ENCODE assay signal across 16 cellular contexts in the genomic region with DNA sequence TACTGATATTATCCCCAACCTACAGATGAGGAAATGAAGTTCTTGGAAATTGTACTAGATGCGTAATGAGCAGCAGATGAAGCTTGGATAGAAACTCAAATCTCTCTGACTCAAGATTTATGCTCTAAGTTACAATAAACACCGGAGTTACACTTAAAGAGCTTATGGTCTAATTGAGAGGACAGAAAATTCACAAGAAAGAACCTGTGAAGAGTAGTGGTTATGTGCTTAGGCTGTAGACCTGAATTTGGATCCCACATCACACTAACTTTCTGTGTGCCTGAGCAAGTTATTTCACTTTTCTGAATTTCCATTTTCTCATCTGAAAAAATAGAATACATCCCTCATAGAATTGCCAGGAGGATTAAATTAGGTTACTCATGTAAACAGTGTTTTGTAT.
"Had no signal": no experiment of that assay in that cellular context is flagged by ENCODE, and none has a peak within 500 bp of the region (broad histone marks: within the 10 kb centered on the region; RNA-seq: fewer than 3 reads in every experiment).

No MANE protein-coding gene starts in this region.

- H3K4me3 Mint-ChIP-seq: activated naive CD4-positive, alpha-beta T cell treated with anti-CD3 and anti-CD28 coated beads for 36 hours; neural progenitor cell had no signal

- H3K36me3 ChIP-seq: adrenal gland, breast epithelium, gastroesophageal sphincter, neural progenitor cell, prostate gland, right atrium auricular region had no signal

- H3K4me1 ChIP-seq: adrenal gland, breast epithelium, gastroesophageal sphincter, neural progenitor cell, prostate gland, testis had no signal

- H3K27ac ChIP-seq: adrenal gland, breast epithelium, esophagus muscularis mucosa, gastroesophageal sphincter, heart left ventricle, left ventricle myocardium inferior, neural progenitor cell, prostate gland, right atrium auricular region, testis, upper lobe of right lung had no signal

- H3K36me3 Mint-ChIP-seq: neural progenitor cell had no signal

- DNase-seq: activated CD4-positive, CD25-positive, alpha-beta regulatory T cell treated with anti-CD3 and anti-CD28 coated beads, Interleukin-2, amount 50 U/mL, for 72 hours; activated naive CD4-positive, alpha-beta T cell treated with anti-CD3 and anti-CD28 coated beads for 36 hours; adrenal gland; effector CD4-positive, alpha-beta T cell; heart left ventricle; left ventricle myocardium inferior; mammary epithelial cell; testis; upper lobe of right lung had no signal

- H3K9me3 Mint-ChIP-seq: activated naive CD4-positive, alpha-beta T cell treated with anti-CD3 and anti-CD28 coated beads for 36 hours; activated T-helper 2 cell treated with anti-CD3 and anti-CD28 coated beads, Interferon-gamma antibody, Interleukin-2, Interleukin-4, amounts not matched to agents 10 μg/mL and 5 μg/mL and 100 μg/mL, durations not matched to agents 14 hours and 24 hours and 36 hours; neural progenitor cell had no signal

- H3K27me3 ChIP-seq: adrenal gland, esophagus muscularis mucosa, gastroesophageal sphincter, heart left ventricle, neural progenitor cell, right atrium auricular region, testis, upper lobe of right lung had no signal

- H3K27ac Mint-ChIP-seq: activated naive CD4-positive, alpha-beta T cell treated with anti-CD3 and anti-CD28 coated beads for 36 hours; activated T-helper 2 cell treated with anti-CD3 and anti-CD28 coated beads, Interferon-gamma antibody, Interleukin-2, Interleukin-4, amounts not matched to agents 10 μg/mL and 5 μg/mL and 100 μg/mL, durations not matched to agents 14 hours and 24 hours and 36 hours; neural progenitor cell had no signal

- H3K9me3 ChIP-seq: adrenal gland, breast epithelium, esophagus muscularis mucosa, gastroesophageal sphincter, heart left ventricle, left ventricle myocardium inferior, prostate gland, right atrium auricular region, testis, upper lobe of right lung had no signal

- H3K4me3 ChIP-seq: adrenal gland, breast epithelium, esophagus muscularis mucosa, gastroesophageal sphincter, heart left ventricle, left ventricle myocardium inferior, neural progenitor cell, prostate gland, right atrium auricular region, testis, upper lobe of right lung had no signal

- ATAC-seq: gastroesophageal sphincter, heart left ventricle, upper lobe of right lung had no signal
